18 cellular contexts compared by ENCODE assay signal in the genomic region with DNA sequence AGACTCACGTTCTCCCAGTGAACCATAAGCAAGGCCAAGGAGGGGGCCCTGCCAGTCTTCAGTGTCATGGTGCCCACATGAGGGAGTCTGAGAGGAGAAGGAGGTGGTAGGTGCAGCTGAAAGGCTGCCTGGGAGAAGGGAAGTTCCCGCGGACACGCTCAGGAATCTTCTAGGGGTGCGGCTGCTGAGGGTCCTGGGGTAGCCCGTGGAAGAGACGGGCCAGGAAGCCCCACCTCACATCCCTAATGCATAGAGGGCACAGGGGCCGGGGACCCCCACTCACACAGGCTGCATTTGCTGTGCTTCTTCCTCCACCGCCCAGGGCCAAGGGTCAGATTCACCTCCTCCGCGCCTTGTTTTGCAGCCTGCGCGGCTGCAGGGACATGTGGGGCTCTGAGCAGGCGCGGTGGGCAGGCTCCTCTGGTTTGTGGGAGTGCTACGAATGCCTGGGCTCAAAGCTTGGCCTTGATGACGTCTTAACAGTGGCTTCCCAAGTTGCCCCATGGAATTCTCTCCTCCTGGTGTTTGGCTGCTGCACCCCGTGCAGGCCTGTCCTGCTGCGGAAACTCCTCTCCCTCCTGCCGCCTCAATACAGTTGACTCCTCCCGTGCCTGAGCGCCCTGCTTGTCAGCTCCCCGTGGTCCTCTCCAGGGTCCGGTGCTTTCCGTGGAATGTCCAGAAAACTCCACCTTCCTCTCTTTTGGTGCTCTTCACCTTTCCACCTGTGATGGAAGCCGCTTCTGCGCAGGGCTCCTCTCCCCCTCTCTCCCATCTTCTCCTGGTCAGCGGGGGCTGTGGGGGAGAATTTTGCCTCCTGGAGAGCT.
A peak's percentile ranks its signal among the peaks of the same experiment; 100 is the strongest.
DNase-seq lines count a peak whose midpoint lies in the region; ATAC-seq and TF ChIP-seq lines count a peak whose summit lies in the region.
"Had no signal": no experiment of that assay in that cellular context is flagged by ENCODE, and none has a peak within 500 bp of the region (broad histone marks: within the 10 kb centered on the region; RNA-seq: fewer than 3 reads in every experiment).

No MANE protein-coding gene starts in this region.

- no peak for TF ChIP-seq POLR2A in esophagus squamous epithelium (IDR thresholded peaks at IDR 0.05)

- H3K27ac ChIP-seq in ascending aorta (peak overlapping the region; percentile 78 to 80), esophagus squamous epithelium (peak overlapping the region; percentile 5 to 84 (median 80)), neural progenitor cell (no peak overlapping the region)
- H3K27ac ChIP-seq: brain microvascular endothelial cell had no signal

- H3K4me3 ChIP-seq in ascending aorta: no peak overlapping the region
- H3K4me3 ChIP-seq in esophagus squamous epithelium: no peak overlapping the region
- no peak overlapping the region for H3K4me3 ChIP-seq in neural progenitor cell
- H3K4me3 ChIP-seq: SJSA1 had no signal

- H3K79me2 ChIP-seq in neural progenitor cell (ENCODE audit: low read depth): no peaks in the 10 kb centered on the region

- intact Hi-C loops in ascending aorta (cut with DNase I) (loop anchor here (2.0 to 5.0 kb wide), 3 partner anchors 31 to 443 kb away; a partner anchor contains a TSS), esophagus squamous epithelium (cut with DNase I) (no loop called here)

- peaks cover 13 to 24% of the 10 kb centered on the region in 2 donors for H3K4me1 ChIP-seq in ascending aorta
- H3K4me1 ChIP-seq in esophagus squamous epithelium: peaks cover 4 to 22% (median 14%) of the 10 kb centered on the region in 3 donors
- H3K4me1 ChIP-seq in neural progenitor cell: no peaks in the 10 kb centered on the region

- TF ChIP-seq CTCF in ascending aorta (IDR thresholded peaks at IDR 0.05) (no peak), esophagus squamous epithelium (IDR thresholded peaks at IDR 0.05) (no peak), neural progenitor cell (IDR thresholded peaks at IDR 0.05) (no peak)

- H3K9me3 ChIP-seq in ascending aorta: no peaks in the 10 kb centered on the region
- H3K9me3 ChIP-seq in esophagus squamous epithelium: no peaks in the 10 kb centered on the region
- H3K9me3 ChIP-seq in neural progenitor cell (ENCODE audit: low read depth): no peaks in the 10 kb centered on the region
- H3K9me3 ChIP-seq: SJSA1 had no signal

- H3K9me3 Mint-ChIP-seq in neural progenitor cell: peaks cover 19% of the 10 kb centered on the region
- H3K9me3 Mint-ChIP-seq: activated T-cell treated with anti-CD3 and anti-CD28 coated beads, Interleukin-2, amount 50 U/mL, for 24 hours; T-cell had no signal

- DNase-seq in ascending aorta (ENCODE audit: low spot score in 2 of 2) (no peak), esophagus squamous epithelium (lab: John Stamatoyannopoulos, UW) (no peak), neural progenitor cell (ENCODE audit: low spot score) (no peak), ureter (ENCODE audit: low spot score) (peak; percentile 38), NCI-H1048 (lab: John Stamatoyannopoulos, UW) (no peak)
- DNase-seq in activated CD4-positive, alpha-beta T cell treated with anti-CD3 and anti-CD28 coated beads for 1 hour: no peak
- DNase-seq: activated gamma-delta T cell treated with Interleukin-2 at 50 U/mL for 16 hours; activated T-cell treated with anti-CD3 and anti-CD28 coated beads, Interleukin-2, amount 50 U/mL, for 24 hours; brain microvascular endothelial cell; Calu3; DND-41; NCI-H1694 treated with DMSO at 0.1 percent for 48 hours; NCI-H2171; NK-92 treated with Interleukin-12 subunit alpha and Interleukin-12 subunit beta, amount 100 ng/mL, for 24 hours; T-cell had no signal

- H3K27me3 Mint-ChIP-seq in neural progenitor cell (ENCODE audit: insufficient read depth, low read depth): peaks cover 5% of the 10 kb centered on the region
- H3K27me3 Mint-ChIP-seq: activated T-cell treated with anti-CD3 and anti-CD28 coated beads, Interleukin-2, amount 50 U/mL, for 24 hours had no signal

- H4K20me1 ChIP-seq in neural progenitor cell (ENCODE audit: low read depth): no peaks in the 10 kb centered on the region

- no peaks in the 10 kb centered on the region for H3K36me3 Mint-ChIP-seq in neural progenitor cell
- H3K36me3 Mint-ChIP-seq: T-cell had no signal

- H3K36me3 ChIP-seq in ascending aorta (no peaks in the 10 kb centered on the region), esophagus squamous epithelium (no peaks in the 10 kb centered on the region), neural progenitor cell (no peaks in the 10 kb centered on the region)
- H3K36me3 ChIP-seq: brain microvascular endothelial cell, SJSA1 had no signal

- no peak for ATAC-seq in HG02970 (IDR thresholded peaks at IDR 0.05; ENCODE audit: low FRiP score, unreplicated experiment)
- ATAC-seq: T-cell had no signal

- H3K27me3 ChIP-seq in ascending aorta: no peaks in the 10 kb centered on the region
- H3K27me3 ChIP-seq in esophagus squamous epithelium: no peaks in the 10 kb centered on the region
- H3K27me3 ChIP-seq in neural progenitor cell: no peaks in the 10 kb centered on the region
- H3K27me3 ChIP-seq: brain microvascular endothelial cell, SJSA1 had no signal

- H3K9ac ChIP-seq in neural progenitor cell: no peak overlapping the region

- H3K4me2 ChIP-seq in neural progenitor cell: no peak overlapping the region

- H3F3A ChIP-seq in neural progenitor cell (ENCODE audit: low read depth): no peaks in the 10 kb centered on the region

- H3K27ac Mint-ChIP-seq in neural progenitor cell: peak overlapping the region; percentile 78
- H3K27ac Mint-ChIP-seq: activated T-cell treated with anti-CD3 and anti-CD28 coated beads, Interleukin-2, amount 50 U/mL, for 24 hours; T-cell had no signal

- peaks cover 24% of the 10 kb centered on the region for H3K4me1 Mint-ChIP-seq in neural progenitor cell
- H3K4me1 Mint-ChIP-seq: T-cell had no signal

- 91 to 93% methylated on average over 13 to 20 of the region's 28 CpGs for WGBS in esophagus squamous epithelium, 2 donors

- H2AFZ ChIP-seq in neural progenitor cell (replicated peaks): no peak overlapping the region

- H3K4me3 Mint-ChIP-seq in neural progenitor cell: no peak overlapping the region
- H3K4me3 Mint-ChIP-seq: activated T-cell treated with anti-CD3 and anti-CD28 coated beads, Interleukin-2, amount 50 U/mL, for 24 hours; CD14-positive monocyte; T-cell had no signal
